8 cellular contexts compared by ENCODE assay signal in genomic region chr17:48612456-48612853, GRCh38. TPM values are rescaled to one million over a fixed set of nuclear protein-coding genes. Genes with fewer than 3 reads are reported as not detected.
DNase-seq lines count a peak whose midpoint lies in the region; ATAC-seq and TF ChIP-seq lines count a peak whose summit lies in the region.

No MANE protein-coding gene starts in this region.

- no peak overlapping the region for H3K27ac Mint-ChIP-seq in MCF 10A (ENCODE audit: low read depth, unreplicated experiment)
- H3K27ac Mint-ChIP-seq in T-cell = peak overlapping the region in 1 of 2 donors; percentile 65

- WGBS in upper lobe of left lung, 2 donors = 2 to 7% methylated on average over 15 of the region's 15 CpGs

- H3K9me3 Mint-ChIP-seq in MCF 10A (ENCODE audit: unreplicated experiment) (no peaks in the 10 kb centered on the region), T-cell (no peaks in the 10 kb centered on the region)

- no peaks in the 10 kb centered on the region for H3K9me3 ChIP-seq in breast epithelium
- no peaks in the 10 kb centered on the region for H3K9me3 ChIP-seq in upper lobe of left lung

- TF ChIP-seq CTCF in breast epithelium (IDR thresholded peaks at IDR 0.05) (no peak), MCF 10A (IDR thresholded peaks at IDR 0.05; ENCODE audit: unreplicated experiment) (no peak), upper lobe of left lung (IDR thresholded peaks at IDR 0.05) (no peak)

- no peak overlapping the region for H3K4me3 Mint-ChIP-seq in MCF 10A (ENCODE audit: unreplicated experiment)
- H3K4me3 Mint-ChIP-seq in T-cell = peak overlapping the region; percentile 74 to 92 (median 82)

- intact Hi-C loops in breast epithelium (cut with DNase I; ENCODE audit: low total_unique reads) = no loop called here
- intact Hi-C loops in MCF 10A (cut with micrococcal nuclease) = no loop called here

- POLR2A ChIA-PET in MCF 10A (lab: Yijun Ruan, JAX) (no interaction called here), T-cell (lab: Charles Lee) (interaction anchor here in 1 of 2 donors (0.6 kb wide), 1 partner anchor 388 kb away, joined by 4 read pairs; no protein-coding TSS in a partner anchor)

- TF ChIP-seq POLR2A in breast epithelium (IDR thresholded peaks at IDR 0.05) (no peak), upper lobe of left lung (IDR thresholded peaks at IDR 0.05) (no peak)

- no peak for TF ChIP-seq EP300 in upper lobe of left lung (IDR thresholded peaks at IDR 0.05)

- ATAC-seq in T-cell (replicated peaks in 1 of 4) = peak in 2 of 4 experiments; percentile 10 to 23
- no peak for ATAC-seq in upper lobe of left lung (ENCODE audit: low FRiP score in 2 of 2)
- no peak for ATAC-seq in GM18907 (IDR thresholded peaks at IDR 0.05; ENCODE audit: unreplicated experiment)

- H3K4me1 ChIP-seq in breast epithelium (no peaks in the 10 kb centered on the region), upper lobe of left lung (peaks cover 18 to 50% (median 38%) of the 10 kb centered on the region in 4 donors)

- H3K4me3 ChIP-seq in breast epithelium (peak overlapping the region; percentile 54 to 78 (median 68)), upper lobe of left lung (peak overlapping the region in 3 of 4 donors; percentile 28 to 62 (median 53))

- H3K36me3 Mint-ChIP-seq in MCF 10A (ENCODE audit: insufficient read depth, unreplicated experiment) (no peaks in the 10 kb centered on the region), T-cell (no peaks in the 10 kb centered on the region)

- BruUV-seq in MCF 10A (replicated peaks; lab: Mats Ljungman, UMichigan) = no TSS peak

- H3K27me3 ChIP-seq in breast epithelium = peaks cover 19 to 97% of the 10 kb centered on the region in 2 donors
- peaks cover 4 to 87% (median 61%) of the 10 kb centered on the region in 4 donors for H3K27me3 ChIP-seq in upper lobe of left lung

- CTCF ChIA-PET in MCF 10A (lab: Yijun Ruan, JAX) (interaction anchor here (0.6 kb wide), 2 partner anchors 362 to 738 kb away, joined by 3 to 4 read pairs; no protein-coding TSS in a partner anchor), T-cell (lab: Charles Lee) (interaction anchor here (0.5 to 1.0 kb wide), 11 partner anchors 8 to 408 kb away, joined by 3 to 10 read pairs (median 4); partner anchors contain the start of genes HOXB5 (in 1 of the 2), HOXB6 (in 1 of the 2) and HOXB9 (in 1 of the 2))

- H3K27ac ChIP-seq in breast epithelium = no peak overlapping the region
- no peak overlapping the region for H3K27ac ChIP-seq in upper lobe of left lung

- H3K27me3 Mint-ChIP-seq in MCF 10A (ENCODE audit: insufficient read depth, unreplicated experiment) (peaks cover 98% of the 10 kb centered on the region), T-cell (peaks cover 65 to 81% of the 10 kb centered on the region in 2 donors)

- H3K36me3 ChIP-seq in breast epithelium = no peaks in the 10 kb centered on the region
- no peaks in the 10 kb centered on the region for H3K36me3 ChIP-seq in upper lobe of left lung

- H3K4me1 Mint-ChIP-seq in MCF 10A (ENCODE audit: insufficient read depth, unreplicated experiment) (peaks cover 4% of the 10 kb centered on the region), T-cell (peaks cover 37 to 53% (median 48%) of the 10 kb centered on the region in 3 donors)

- DNase-seq in breast epithelium (ENCODE audit: low spot score in 2 of 2) = no peak
- DNase-seq in MCF 10A (ENCODE audit: unreplicated experiment) = no peak
- no peak for DNase-seq in T-cell
- DNase-seq in kidney tubule cell (ENCODE audit: low spot score) = peak; percentile 56
- no peak for DNase-seq in upper lobe of left lung
- no peak for DNase-seq in GF-D8 (lab: John Stamatoyannopoulos, UW)
- DNase-seq in DMS 273 treated with DMSO at 0.1 percent for 48 hours (lab: John Stamatoyannopoulos, UW) = no peak

RNA-seq across cellular contexts. Expression of gene HOXB7, which starts 1.6 kb away (rescaled TPM):
- 10 to 100 TPM in 1 of 3 donors, 1 to 10 TPM in 2; 1.5 to 16.8 (median 4.3) TPM for total RNA-seq in breast epithelium
- not detected in 2 replicates for total RNA-seq in MCF 10A (2022)
- under 1 TPM in 3 of 5 donors, not detected in 2; 0.47 to 0.66 (median 0.60) TPM for total RNA-seq in T-cell
- 1 to 10 TPM in 5 of 6 donors, not detected in 1; 1.1 to 3.7 (median 1.3) TPM for total RNA-seq in upper lobe of left lung

RNA-seq across cellular contexts. Expression of gene HOXB8, which starts 2.6 kb away (rescaled TPM):
- total RNA-seq in breast epithelium (1 to 10 TPM in 2 of 3 donors, under 1 TPM in 1; 0.59 to 4.6 (median 4.6) TPM), MCF 10A (2022) (not detected in 2 replicates), T-cell (not detected), upper lobe of left lung (under 1 TPM in 2 of 6 donors, not detected in 4; 0.23 to 0.27 TPM)

RNA-seq across cellular contexts. Expression of gene HOXB6, which starts 7.7 kb away (rescaled TPM):
- total RNA-seq in breast epithelium = 10 to 100 TPM in 2 of 3 donors, 1 to 10 TPM in 1; 1.0 to 24.9 (median 18.2) TPM
- total RNA-seq in MCF 10A (2022) = 0.37 TPM in 1 of 2 replicates, not detected in the other
- under 1 TPM in 2 of 5 donors, not detected in 3; 0.16 to 0.33 TPM for total RNA-seq in T-cell
- 10 to 100 TPM in 2 of 6 donors, 1 to 10 TPM in 4; 1.1 to 11.3 (median 7.0) TPM for total RNA-seq in upper lobe of left lung

RNA-seq across cellular contexts. Expression of gene HOXB9, which starts 13.7 kb away (rescaled TPM):
- total RNA-seq in breast epithelium = under 1 TPM; 0.32 to 0.44 (median 0.33) TPM
- 1.4 and 2.5 TPM in 2 replicates for total RNA-seq in MCF 10A (2022)
- under 1 TPM in 4 of 5 donors, not detected in 1; 0.19 to 0.43 (median 0.30) TPM for total RNA-seq in T-cell
- under 1 TPM in 3 of 6 donors, not detected in 3; 0.20 to 0.30 (median 0.29) TPM for total RNA-seq in upper lobe of left lung

RNA-seq across cellular contexts. Expression of gene HOXB5, which starts 18.9 kb away (rescaled TPM):
- total RNA-seq in breast epithelium (1 to 10 TPM in 2 of 3 donors, under 1 TPM in 1; 0.44 to 2.0 (median 1.4) TPM), MCF 10A (2022) (not detected in 2 replicates), T-cell (not detected), upper lobe of left lung (1 to 10 TPM in 4 of 6 donors, under 1 TPM in 2; 0.39 to 5.0 (median 1.5) TPM)
